1 cellular context compared by ENCODE assay signal in the genomic region with DNA sequence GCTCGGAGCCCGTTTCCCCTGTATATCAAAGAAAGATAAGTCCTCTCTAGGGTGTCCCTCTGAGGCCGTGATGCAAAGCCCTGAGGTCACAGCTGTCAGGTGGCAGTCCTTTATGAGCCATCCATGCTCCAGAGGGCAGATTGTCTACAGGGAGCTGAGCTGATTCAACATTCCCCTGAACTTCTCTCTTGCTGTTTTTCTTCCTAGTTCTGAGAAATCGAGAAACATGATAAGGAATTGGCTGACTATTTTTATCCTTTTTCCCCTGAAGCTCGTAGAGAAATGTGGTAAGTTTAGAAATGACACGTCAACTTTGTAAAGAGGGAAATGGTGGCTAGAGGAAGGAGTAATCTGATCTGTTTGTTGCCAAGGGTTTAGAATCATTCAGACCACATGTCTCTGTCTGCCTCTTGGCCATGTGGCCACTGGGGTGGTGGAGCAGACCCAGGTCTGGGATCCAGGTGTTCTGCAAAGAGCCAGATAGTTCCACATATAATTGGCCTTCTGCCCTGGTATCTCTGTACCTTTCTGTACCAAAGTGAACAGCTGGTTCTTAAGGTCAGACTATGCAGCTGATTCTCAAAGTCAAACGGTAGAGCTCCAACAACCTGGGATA.
TF ChIP-seq lines count a peak whose summit lies in the region.

No MANE protein-coding gene starts in this region.

TF ChIP-seq in WTC11, 78 proteins besides CTCF, POLR2A, EP300 and RAD21:
- TF ChIP-seq, protein P1, sequence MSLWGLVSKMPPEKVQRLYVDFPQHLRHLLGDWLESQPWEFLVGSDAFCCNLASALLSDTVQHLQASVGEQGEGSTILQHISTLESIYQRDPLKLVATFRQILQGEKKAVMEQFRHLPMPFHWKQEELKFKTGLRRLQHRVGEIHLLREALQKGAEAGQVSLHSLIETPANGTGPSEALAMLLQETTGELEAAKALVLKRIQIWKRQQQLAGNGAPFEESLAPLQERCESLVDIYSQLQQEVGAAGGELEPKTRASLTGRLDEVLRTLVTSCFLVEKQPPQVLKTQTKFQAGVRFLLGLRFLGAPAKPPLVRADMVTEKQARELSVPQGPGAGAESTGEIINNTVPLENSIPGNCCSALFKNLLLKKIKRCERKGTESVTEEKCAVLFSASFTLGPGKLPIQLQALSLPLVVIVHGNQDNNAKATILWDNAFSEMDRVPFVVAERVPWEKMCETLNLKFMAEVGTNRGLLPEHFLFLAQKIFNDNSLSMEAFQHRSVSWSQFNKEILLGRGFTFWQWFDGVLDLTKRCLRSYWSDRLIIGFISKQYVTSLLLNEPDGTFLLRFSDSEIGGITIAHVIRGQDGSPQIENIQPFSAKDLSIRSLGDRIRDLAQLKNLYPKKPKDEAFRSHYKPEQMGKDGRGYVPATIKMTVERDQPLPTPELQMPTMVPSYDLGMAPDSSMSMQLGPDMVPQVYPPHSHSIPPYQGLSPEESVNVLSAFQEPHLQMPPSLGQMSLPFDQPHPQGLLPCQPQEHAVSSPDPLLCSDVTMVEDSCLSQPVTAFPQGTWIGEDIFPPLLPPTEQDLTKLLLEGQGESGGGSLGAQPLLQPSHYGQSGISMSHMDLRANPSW (CRISPR knock-in tag; conservative IDR thresholded peaks at IDR 0.05; ENCODE audit: low read depth): no peak
- TF ChIP-seq RELA (CRISPR knock-in tag; IDR thresholded peaks at IDR 0.05; ENCODE audit: borderline replicate concordance) (no peak), SMAD3 (CRISPR knock-in tag; IDR thresholded peaks at IDR 0.05; ENCODE audit: borderline replicate concordance) (no peak), ATF1 (CRISPR knock-in tag; IDR thresholded peaks at IDR 0.05) (no peak), RORB (CRISPR knock-in tag; IDR thresholded peaks at IDR 0.05) (no peak), NR2C2 (CRISPR knock-in tag; IDR thresholded peaks at IDR 0.05) (no peak), CREB1 (CRISPR knock-in tag; IDR thresholded peaks at IDR 0.05) (no peak), IRF2 (CRISPR knock-in tag; IDR thresholded peaks at IDR 0.05; ENCODE audit: borderline replicate concordance, low read depth) (no peak), NFATC4 (CRISPR knock-in tag; IDR thresholded peaks at IDR 0.05) (no peak), TEAD4 (CRISPR knock-in tag; IDR thresholded peaks at IDR 0.05) (no peak), MYBL2 (CRISPR knock-in tag; IDR thresholded peaks at IDR 0.05) (no peak), MXD4 (CRISPR knock-in tag; IDR thresholded peaks at IDR 0.05; ENCODE audit: borderline replicate concordance) (no peak), SOX15 (CRISPR knock-in tag; IDR thresholded peaks at IDR 0.05) (no peak), ZNF416 (CRISPR knock-in tag; IDR thresholded peaks at IDR 0.05) (no peak), NFE2L1 (CRISPR knock-in tag; IDR thresholded peaks at IDR 0.05) (no peak), ZNF671 (CRISPR knock-in tag; IDR thresholded peaks at IDR 0.05) (no peak), ETV6 (CRISPR knock-in tag; IDR thresholded peaks at IDR 0.05) (no peak), SP1 (CRISPR knock-in tag; conservative IDR thresholded peaks at IDR 0.05) (no peak)
- TF ChIP-seq, protein P2, sequence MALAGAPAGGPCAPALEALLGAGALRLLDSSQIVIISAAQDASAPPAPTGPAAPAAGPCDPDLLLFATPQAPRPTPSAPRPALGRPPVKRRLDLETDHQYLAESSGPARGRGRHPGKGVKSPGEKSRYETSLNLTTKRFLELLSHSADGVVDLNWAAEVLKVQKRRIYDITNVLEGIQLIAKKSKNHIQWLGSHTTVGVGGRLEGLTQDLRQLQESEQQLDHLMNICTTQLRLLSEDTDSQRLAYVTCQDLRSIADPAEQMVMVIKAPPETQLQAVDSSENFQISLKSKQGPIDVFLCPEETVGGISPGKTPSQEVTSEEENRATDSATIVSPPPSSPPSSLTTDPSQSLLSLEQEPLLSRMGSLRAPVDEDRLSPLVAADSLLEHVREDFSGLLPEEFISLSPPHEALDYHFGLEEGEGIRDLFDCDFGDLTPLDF (CRISPR knock-in tag; IDR thresholded peaks at IDR 0.05): no peak
